ENCODE assay signal across 16 cellular contexts in the genomic region with DNA sequence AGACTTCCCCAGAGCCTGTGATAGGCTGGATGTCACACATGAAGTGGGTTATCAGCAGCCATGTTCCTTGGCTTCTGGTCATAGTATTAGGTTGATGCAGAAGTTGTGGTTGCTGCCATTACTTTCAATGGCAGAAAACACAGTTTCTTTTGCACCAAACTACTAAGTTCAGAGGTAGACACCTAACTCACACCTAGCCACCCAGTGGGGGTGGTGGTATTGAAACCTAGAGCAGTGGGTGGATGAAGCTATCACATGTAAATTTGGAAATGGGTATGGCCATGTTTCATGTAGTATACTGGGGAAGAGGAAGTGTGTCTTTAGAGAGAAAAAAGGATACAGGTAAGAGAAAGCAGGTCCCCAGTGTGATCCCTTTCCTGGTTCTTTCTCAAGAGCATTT.
DNase-seq lines count a peak whose midpoint lies in the region; ATAC-seq and TF ChIP-seq lines count a peak whose summit lies in the region.
"Had no signal": no experiment of that assay in that cellular context is flagged by ENCODE, and none has a peak within 500 bp of the region (broad histone marks: within the 10 kb centered on the region; RNA-seq: fewer than 3 reads in every experiment).

No MANE protein-coding gene starts in this region.

- ATAC-seq in GM18519 (IDR thresholded peaks at IDR 0.05; ENCODE audit: low FRiP score, unreplicated experiment): peak; percentile 98
- peak; percentile 95 for ATAC-seq in GM21360 (IDR thresholded peaks at IDR 0.05; ENCODE audit: unreplicated experiment)
- ATAC-seq in HG02885 (IDR thresholded peaks at IDR 0.05; ENCODE audit: poor library complexity, unreplicated experiment): peak; percentile 97
- peak; percentile 82 for ATAC-seq in HG03565 (IDR thresholded peaks at IDR 0.05; ENCODE audit: unreplicated experiment)
- no peak for ATAC-seq in body of pancreas

- DNase-seq in body of pancreas (no peak), COLO829 (ENCODE audit: low spot score) (no peak), H4 (ENCODE audit: low spot score) (no peak), GOT3 (lab: John Stamatoyannopoulos, UW) (no peak)
- DNase-seq: activated CD8-positive, alpha-beta memory T cell treated with anti-CD3 and anti-CD28 coated beads, Interleukin-2, amount 50 U/mL, for 48 hours; EL; hippocampal formation; NCI-H1048; NCI-H526 treated with DMSO at 0.1 percent for 48 hours; SHP77; spleen had no signal

- no peaks in the 10 kb centered on the region for H3K9me3 ChIP-seq in body of pancreas
- H3K9me3 ChIP-seq: neutrophil, spleen had no signal

- no peak overlapping the region for H3K27ac ChIP-seq in body of pancreas
- H3K27ac ChIP-seq: neutrophil, spleen had no signal

- TF ChIP-seq CTCF in body of pancreas (IDR thresholded peaks at IDR 0.05): no peak

- H3K4me1 ChIP-seq in body of pancreas: no peaks in the 10 kb centered on the region
- H3K4me1 ChIP-seq: spleen had no signal

- no peaks in the 10 kb centered on the region for H3K27me3 ChIP-seq in body of pancreas
- H3K27me3 ChIP-seq: neutrophil, spleen had no signal

- no peaks in the 10 kb centered on the region for H3K36me3 ChIP-seq in body of pancreas (replicated peaks in 1 of 2; ENCODE audit: insufficient read depth in 1 of 2, low read depth in 2 of 2)
- H3K36me3 ChIP-seq: neutrophil, spleen had no signal

- intact Hi-C loops in body of pancreas (cut with DNase I): no loop called here

- TF ChIP-seq POLR2A in body of pancreas (IDR thresholded peaks at IDR 0.05): no peak

- no peak overlapping the region for H3K4me3 ChIP-seq in body of pancreas
- H3K4me3 ChIP-seq: spleen had no signal
